Comparison of ENCODE assay signal across 1 cellular context in the genomic region with DNA sequence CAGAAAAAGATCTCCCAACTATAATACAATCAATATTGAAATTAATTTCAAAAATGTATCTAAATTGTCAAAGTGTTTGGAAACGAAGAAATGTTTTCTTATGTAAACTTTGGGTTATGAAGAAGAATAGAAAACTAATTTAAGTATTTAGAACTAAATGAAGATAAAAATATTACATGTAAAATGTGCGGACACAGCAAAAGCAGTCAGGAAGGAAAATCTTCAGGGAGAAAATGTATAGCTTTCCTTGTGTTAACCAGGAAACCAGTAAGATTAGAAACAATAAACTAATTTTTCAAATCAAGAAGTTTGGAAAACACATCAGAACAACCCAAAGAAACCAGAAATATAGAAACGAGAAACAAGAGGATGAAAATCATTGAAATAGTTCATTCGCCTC.
TF ChIP-seq lines count a peak whose summit lies in the region.

No MANE protein-coding gene starts in this region.

TF ChIP-seq in K562, 482 proteins besides CTCF, POLR2A, EP300 and RAD21 (continued from another document):
- TF ChIP-seq, protein P1, sequence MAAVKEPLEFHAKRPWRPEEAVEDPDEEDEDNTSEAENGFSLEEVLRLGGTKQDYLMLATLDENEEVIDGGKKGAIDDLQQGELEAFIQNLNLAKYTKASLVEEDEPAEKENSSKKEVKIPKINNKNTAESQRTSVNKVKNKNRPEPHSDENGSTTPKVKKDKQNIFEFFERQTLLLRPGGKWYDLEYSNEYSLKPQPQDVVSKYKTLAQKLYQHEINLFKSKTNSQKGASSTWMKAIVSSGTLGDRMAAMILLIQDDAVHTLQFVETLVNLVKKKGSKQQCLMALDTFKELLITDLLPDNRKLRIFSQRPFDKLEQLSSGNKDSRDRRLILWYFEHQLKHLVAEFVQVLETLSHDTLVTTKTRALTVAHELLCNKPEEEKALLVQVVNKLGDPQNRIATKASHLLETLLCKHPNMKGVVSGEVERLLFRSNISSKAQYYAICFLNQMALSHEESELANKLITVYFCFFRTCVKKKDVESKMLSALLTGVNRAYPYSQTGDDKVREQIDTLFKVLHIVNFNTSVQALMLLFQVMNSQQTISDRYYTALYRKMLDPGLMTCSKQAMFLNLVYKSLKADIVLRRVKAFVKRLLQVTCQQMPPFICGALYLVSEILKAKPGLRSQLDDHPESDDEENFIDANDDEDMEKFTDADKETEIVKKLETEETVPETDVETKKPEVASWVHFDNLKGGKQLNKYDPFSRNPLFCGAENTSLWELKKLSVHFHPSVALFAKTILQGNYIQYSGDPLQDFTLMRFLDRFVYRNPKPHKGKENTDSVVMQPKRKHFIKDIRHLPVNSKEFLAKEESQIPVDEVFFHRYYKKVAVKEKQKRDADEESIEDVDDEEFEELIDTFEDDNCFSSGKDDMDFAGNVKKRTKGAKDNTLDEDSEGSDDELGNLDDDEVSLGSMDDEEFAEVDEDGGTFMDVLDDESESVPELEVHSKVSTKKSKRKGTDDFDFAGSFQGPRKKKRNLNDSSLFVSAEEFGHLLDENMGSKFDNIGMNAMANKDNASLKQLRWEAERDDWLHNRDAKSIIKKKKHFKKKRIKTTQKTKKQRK (IDR thresholded peaks at IDR 0.05; ENCODE audit: borderline replicate concordance, low read depth, low read length) = no peak
- TF ChIP-seq SRSF3 (IDR thresholded peaks at IDR 0.05; ENCODE audit: insufficient read depth, low read length) (no peak), MLLT1 (IDR thresholded peaks at IDR 0.05) (no peak), FOXP4 (CRISPR knock-in tag; IDR thresholded peaks at IDR 0.05; ENCODE audit: borderline replicate concordance) (no peak), ZNF316 (IDR thresholded peaks at IDR 0.05) (peak; percentile 61), ZNF398 (CRISPR knock-in tag; IDR thresholded peaks at IDR 0.05) (no peak), E2F6 (IDR thresholded peaks at IDR 0.05; ENCODE audit: borderline replicate concordance in 1 of 2, extremely low read depth in 1 of 2, insufficient read depth in 1 of 2, insufficient read length in 1 of 2, low read depth in 1 of 2, low read length in 1 of 2, poor library complexity in 1 of 2, severe bottlenecking in 1 of 2) (no peak), C11orf30 (IDR thresholded peaks at IDR 0.05; ENCODE audit: low read depth) (0 out of 2 replicates have a peak, but pooled peaks have one; percentile 20)
- TF ChIP-seq, protein P2, sequence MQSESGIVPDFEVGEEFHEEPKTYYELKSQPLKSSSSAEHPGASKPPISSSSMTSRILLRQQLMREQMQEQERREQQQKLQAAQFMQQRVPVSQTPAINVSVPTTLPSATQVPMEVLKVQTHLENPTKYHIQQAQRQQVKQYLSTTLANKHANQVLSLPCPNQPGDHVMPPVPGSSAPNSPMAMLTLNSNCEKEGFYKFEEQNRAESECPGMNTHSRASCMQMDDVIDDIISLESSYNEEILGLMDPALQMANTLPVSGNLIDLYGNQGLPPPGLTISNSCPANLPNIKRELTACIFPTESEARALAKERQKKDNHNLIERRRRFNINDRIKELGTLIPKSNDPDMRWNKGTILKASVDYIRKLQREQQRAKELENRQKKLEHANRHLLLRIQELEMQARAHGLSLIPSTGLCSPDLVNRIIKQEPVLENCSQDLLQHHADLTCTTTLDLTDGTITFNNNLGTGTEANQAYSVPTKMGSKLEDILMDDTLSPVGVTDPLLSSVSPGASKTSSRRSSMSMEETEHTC (IDR thresholded peaks at IDR 0.05) = no peak
